ENCODE assay signal across 1 cellular context in genomic region chr3:22585504-22585903, GRCh38.
TF ChIP-seq lines count a peak whose summit lies in the region.

No MANE protein-coding gene starts in this region.

TF ChIP-seq in GM23338, 12 proteins besides CTCF, POLR2A, EP300 and RAD21 (continued from another document):
- no peak for TF ChIP-seq ETS1 (IDR thresholded peaks at IDR 0.05)
- TF ChIP-seq ZNF114 (CRISPR knock-in tag; IDR thresholded peaks at IDR 0.05) = no peak
- no peak for TF ChIP-seq CREB1 (CRISPR knock-in tag; IDR thresholded peaks at IDR 0.05; ENCODE audit: low read depth)
- TF ChIP-seq STAT1 (IDR thresholded peaks at IDR 0.05; ENCODE audit: unreplicated experiment) = no peak
- TF ChIP-seq NANOG (IDR thresholded peaks at IDR 0.05; ENCODE audit: borderline replicate concordance) = no peak
TF ChIP-seq in GM23338: peak in this region for 0.
